In the genomic region with DNA sequence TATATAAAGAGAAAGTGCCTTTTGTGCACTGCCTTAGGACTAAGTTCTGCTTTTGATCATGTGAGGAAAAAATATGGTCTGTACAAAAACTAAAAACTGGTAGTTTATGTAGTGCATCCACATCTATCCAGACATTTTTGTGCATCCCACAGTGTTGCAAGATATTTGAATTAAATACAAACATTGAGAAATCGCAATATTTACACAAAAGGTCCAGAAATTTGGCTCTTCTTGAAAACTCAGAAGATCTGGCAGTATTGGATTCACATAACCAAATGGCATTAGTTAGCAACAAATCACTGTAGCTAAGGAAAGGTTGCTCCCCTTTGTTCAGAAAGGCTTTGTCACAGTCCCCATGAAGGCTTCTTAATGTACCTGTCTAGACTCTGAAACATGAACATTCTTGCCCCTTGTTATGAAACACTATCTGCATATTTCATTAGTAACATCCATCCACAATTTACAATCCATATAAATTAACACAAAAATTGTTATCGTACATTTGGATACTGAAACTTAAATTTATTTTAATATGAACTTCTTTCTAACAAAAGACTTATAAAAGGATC, we compare ENCODE assay signal across 8 cellular contexts. TPM values are rescaled to one million over a fixed set of nuclear protein-coding genes. Genes with fewer than 3 reads are reported as not detected.
DNase-seq lines count a peak whose midpoint lies in the region; ATAC-seq lines count a peak whose summit lies in the region.

No MANE protein-coding gene starts in this region.

- H3K9me3 ChIP-seq in HUES64 (ENCODE audit: insufficient read depth, low read depth, low read length), result no peaks in the 10 kb centered on the region
- no peaks in the 10 kb centered on the region for H3K9me3 ChIP-seq in mucosa of rectum (ENCODE audit: control insufficient read depth in 2 of 2, low read length in 2 of 2)

- H3K9ac ChIP-seq in HUES64 (ENCODE audit: low read depth, low read length) (peak overlapping the region; percentile 97; the same call in 1 of the 2 replicates), mucosa of rectum (ENCODE audit: low read depth in 1 of 2, low read length in 2 of 2) (no peak overlapping the region)

- H3K36me3 ChIP-seq in HUES64 (ENCODE audit: insufficient read depth, low read length), result peaks cover 57% of the 10 kb centered on the region
- peaks cover 11 to 16% of the 10 kb centered on the region in 2 donors for H3K36me3 ChIP-seq in mucosa of rectum (ENCODE audit: control insufficient read depth in 2 of 2, insufficient read depth in 2 of 2, low read length in 2 of 2)

- H3K27me3 ChIP-seq in HUES64 (ENCODE audit: insufficient read depth, low read length) (no peaks in the 10 kb centered on the region), mucosa of rectum (ENCODE audit: control insufficient read depth in 2 of 2, insufficient read depth in 2 of 2, low read length in 2 of 2) (no peaks in the 10 kb centered on the region)

- peak; percentile 36 for DNase-seq in CD1c-positive myeloid dendritic cell (ENCODE audit: extremely low spot score)
- DNase-seq in cerebellar cortex (ENCODE audit: low spot score), result peak; percentile 36
- DNase-seq in NCI-H1048 (lab: John Stamatoyannopoulos, UW), result no peak
- DNase-seq in NCI-H510A (lab: John Stamatoyannopoulos, UW), result no peak

- 92% methylated on average over 2 of the region's 2 CpGs for WGBS in HUES64

- ATAC-seq in GM19452 (IDR thresholded peaks at IDR 0.05; ENCODE audit: unreplicated experiment) (no peak), GM21737 (IDR thresholded peaks at IDR 0.05; ENCODE audit: unreplicated experiment) (no peak)

- peak overlapping the region; percentile 99 for H3K4me3 ChIP-seq in HUES64 (ENCODE audit: low read length)
- H3K4me3 ChIP-seq in mucosa of rectum (ENCODE audit: low read length in 2 of 2), result peak overlapping the region; percentile 19 to 100

- H3K4me1 ChIP-seq in HUES64 (ENCODE audit: insufficient read depth, low read length) (peaks cover 22% of the 10 kb centered on the region), mucosa of rectum (ENCODE audit: control insufficient read depth in 2 of 2, insufficient read depth in 2 of 2, low read length in 2 of 2) (peaks cover 7 to 9% of the 10 kb centered on the region in 2 donors)

- H3K27ac ChIP-seq in HUES64 (ENCODE audit: low read depth, low read length) (no peak overlapping the region), mucosa of rectum (ENCODE audit: low read depth in 2 of 2, low read length in 2 of 2) (no peak overlapping the region)

RNA-seq across cellular contexts. Expression of gene MMADHC, which starts 2.2 kb away (rescaled TPM):
- polyA plus RNA-seq in HUES64 (2013, experiment 1 of 2), result 132 TPM
- 121 TPM for polyA plus RNA-seq in HUES64 (2013, experiment 2 of 2)

Comparison
In these comparisons a context has a peak if more than half of its experiments do, and no peak if none do; other contexts are left out.
1. DNase-seq: peak in CD1c-positive myeloid dendritic cell (single experiment) and cerebellar cortex (single experiment); none in NCI-H1048 (single experiment) and NCI-H510A (single experiment).